11 cellular contexts compared by ENCODE assay signal in the genomic region with DNA sequence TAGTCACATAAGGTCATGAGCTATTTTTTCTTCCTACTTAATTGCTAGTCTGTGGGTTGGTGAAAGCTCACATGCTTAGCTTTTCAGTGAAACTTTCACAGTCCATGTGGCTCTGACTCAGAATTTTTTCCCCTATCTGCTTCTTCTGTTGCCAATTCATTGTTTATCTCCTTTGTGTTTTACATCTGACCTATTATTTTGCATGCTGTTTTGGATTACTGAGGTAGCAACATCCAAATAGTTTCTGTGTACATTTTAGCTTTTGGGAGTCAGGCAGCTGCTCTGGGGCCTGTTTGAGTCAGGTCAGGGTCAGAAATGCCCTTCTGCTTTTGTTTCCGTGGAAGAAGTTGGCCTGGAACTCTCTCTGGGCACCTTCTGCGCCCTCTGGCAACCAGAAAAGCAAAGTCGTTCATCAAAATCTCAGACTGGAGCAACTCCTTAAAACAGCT. TPM values are rescaled to one million over a fixed set of nuclear protein-coding genes. Genes with fewer than 3 reads are reported as not detected.
A peak's percentile ranks its signal among the peaks of the same experiment; 100 is the strongest.
DNase-seq lines count a peak whose midpoint lies in the region; ATAC-seq and TF ChIP-seq lines count a peak whose summit lies in the region.
"Had no signal": no experiment of that assay in that cellular context is flagged by ENCODE, and none has a peak within 500 bp of the region (broad histone marks: within the 10 kb centered on the region; RNA-seq: fewer than 3 reads in every experiment).

No MANE protein-coding gene starts in this region.

- no peak overlapping the region for H3K4ac ChIP-seq in IMR-90 (ENCODE audit: low read depth, low read length)

- DNase-seq in IMR-90 (peak; percentile 70), esophagus squamous epithelium (lab: John Stamatoyannopoulos, UW) (no peak), putamen (ENCODE audit: low spot score) (peak; percentile 7), NCI-H1436 (lab: John Stamatoyannopoulos, UW) (no peak), NCI-H2171 (lab: John Stamatoyannopoulos, UW) (no peak)
- DNase-seq in effector CD8-positive, alpha-beta T cell (lab: John Stamatoyannopoulos, UW) = no peak
- DNase-seq: effector memory CD8-positive, alpha-beta T cell; naive thymus-derived CD8-positive, alpha-beta T cell had no signal

- no peak overlapping the region for H4K91ac ChIP-seq in IMR-90 (ENCODE audit: insufficient read depth, low read depth, low read length)

- H3K4me2 ChIP-seq in IMR-90 (ENCODE audit: low read depth, low read length) = no peak overlapping the region; the same call in 1 of the 2 replicates

- H3K27me3 ChIP-seq in IMR-90 (ENCODE audit: control insufficient read depth, insufficient read depth, low read length) = peaks cover under 1% of the 10 kb centered on the region
- no peaks in the 10 kb centered on the region for H3K27me3 ChIP-seq in esophagus squamous epithelium

- no peak overlapping the region for H3K56ac ChIP-seq in IMR-90 (ENCODE audit: extremely low read depth, insufficient read depth, low read length)

- TF ChIP-seq POLR2A in IMR-90 (IDR thresholded peaks at IDR 0.05; ENCODE audit: low read depth, low read length) (no peak), esophagus squamous epithelium (IDR thresholded peaks at IDR 0.05) (no peak)

- WGBS in IMR-90 (ENCODE audit: extremely low coverage in 2 of 2, insufficient read length in 1 of 2), 2 experiments = no CpG with 5 or more reads among the region's 3 CpGs
- WGBS in esophagus squamous epithelium, 2 donors = 9 to 15% methylated on average over 3 of the region's 3 CpGs

- no peak overlapping the region for H3K23ac ChIP-seq in IMR-90 (ENCODE audit: low read depth, low read length)

- H3K18ac ChIP-seq in IMR-90 (ENCODE audit: low read depth, low read length) = no peak overlapping the region

- H4K20me1 ChIP-seq in IMR-90 (ENCODE audit: insufficient read depth, low read length) = peaks cover 3% of the 10 kb centered on the region; the same call in 1 of the 2 replicates

- H3K9ac ChIP-seq in IMR-90 (ENCODE audit: low read depth, low read length) = no peak overlapping the region

- H2BK20ac ChIP-seq in IMR-90 (ENCODE audit: low read depth, low read length) = no peak overlapping the region

- TF ChIP-seq RAD21 in IMR-90 (IDR thresholded peaks at IDR 0.05; ENCODE audit: low read length) = no peak

- no peak overlapping the region for H2BK15ac ChIP-seq in IMR-90 (ENCODE audit: low read depth, low read length)

- H3K9me3 ChIP-seq in IMR-90 (ENCODE audit: control insufficient read depth, insufficient read depth, low read length) (no peaks in the 10 kb centered on the region), esophagus squamous epithelium (peaks cover 0 to 7% (median 0%) of the 10 kb centered on the region in 3 donors)

- dilution Hi-C loops in IMR-90 (cut with HindIII; ENCODE audit: low sequenced_read_pairs, unreplicated experiment) = no loop called here

- no peak overlapping the region for H2BK5ac ChIP-seq in IMR-90 (ENCODE audit: low read depth, low read length, poor library complexity, severe bottlenecking)

- no peak overlapping the region for H2AFZ ChIP-seq in IMR-90 (replicated peaks; ENCODE audit: low read length, poor library complexity)

- intact Hi-C loops in IMR-90 (cut with micrococcal nuclease) = no loop called here
- intact Hi-C loops in esophagus squamous epithelium (cut with DNase I) = no loop called here

- no peak overlapping the region for H2AK9ac ChIP-seq in IMR-90 (replicated peaks; ENCODE audit: low read depth, low read length, poor library complexity)

- H3K4me3 ChIP-seq in IMR-90 (ENCODE audit: insufficient read depth, low read depth, low read length) (no peak overlapping the region), esophagus squamous epithelium (no peak overlapping the region)

- in situ Hi-C loops in IMR-90 (cut with MboI; ENCODE audit: low sequenced_read_pairs) = no loop called here

- TF ChIP-seq CTCF in IMR-90 (conservative IDR thresholded peaks at IDR 0.05; ENCODE audit: low read depth, low read length) (no peak), esophagus squamous epithelium (IDR thresholded peaks at IDR 0.05) (no peak)

- H3K79me1 ChIP-seq in IMR-90 (ENCODE audit: low read depth in 1 of 2, low read length in 2 of 2) = 0 out of 4 replicates have a peak, but pooled peaks cover 3 to 4% of the 10 kb centered on the region in 2 experiments

- H2BK120ac ChIP-seq in IMR-90 (ENCODE audit: low read depth, low read length) = no peak overlapping the region

- no TSS peak for BruUV-seq in IMR-90 (replicated peaks; lab: Mats Ljungman, UMichigan)

- H3K14ac ChIP-seq in IMR-90 (replicated peaks; ENCODE audit: low read depth, low read length) = no peak overlapping the region

- H3K4me1 ChIP-seq in IMR-90 (ENCODE audit: control insufficient read depth, insufficient read depth, low read length) = peaks cover 10% of the 10 kb centered on the region; the same call in 1 of the 2 replicates
- H3K4me1 ChIP-seq in esophagus squamous epithelium = peaks cover 0 to 61% (median 19%) of the 10 kb centered on the region in 3 donors

- ATAC-seq in GM18868 (IDR thresholded peaks at IDR 0.05; ENCODE audit: unreplicated experiment) = peak; percentile 79
- ATAC-seq in IMR-90 (ENCODE audit: low read depth) = peak; percentile 35
- ATAC-seq in GM19395 (IDR thresholded peaks at IDR 0.05; ENCODE audit: unreplicated experiment) = no peak
- ATAC-seq: effector memory CD8-positive, alpha-beta T cell; naive thymus-derived CD8-positive, alpha-beta T cell had no signal

- H3K27ac ChIP-seq in IMR-90 (ENCODE audit: insufficient read depth, low read length) (no peak overlapping the region), esophagus squamous epithelium (peak overlapping the region in 3 of 4 donors; percentile 37 to 68 (median 62))

- H2AK5ac ChIP-seq in IMR-90 (ENCODE audit: low read depth, low read length) = no peak overlapping the region

- no peak overlapping the region for H4K5ac ChIP-seq in IMR-90 (ENCODE audit: low read depth, low read length)

- POLR2A ChIA-PET in IMR-90 (lab: Charles Lee; ENCODE audit: unreplicated experiment) = no interaction called here

- H3K36me3 ChIP-seq in IMR-90 (ENCODE audit: control insufficient read depth, insufficient read depth, low read length) = no peaks in the 10 kb centered on the region
- H3K36me3 ChIP-seq in esophagus squamous epithelium = no peaks in the 10 kb centered on the region

- no peaks in the 10 kb centered on the region for H3K9me1 ChIP-seq in IMR-90 (ENCODE audit: insufficient read depth, low read length)

- CTCF ChIA-PET in IMR-90 (lab: Yijun Ruan, JAX) = interaction anchor here (0.8 to 1.7 kb wide), 2 partner anchors 15 to 18 kb away, joined by 3 to 6 read pairs; no protein-coding TSS in a partner anchor

- no peak overlapping the region for H4K8ac ChIP-seq in IMR-90 (ENCODE audit: low read depth in 2 of 2, low read length in 2 of 2)

TF ChIP-seq in IMR-90, 13 proteins besides CTCF, POLR2A, EP300 and RAD21:
- TF ChIP-seq MXI1 (IDR thresholded peaks at IDR 0.05; ENCODE audit: borderline replicate concordance, low read depth, low read length) = peak; percentile 69; the same call in 1 of the 2 replicates
- no peak for TF ChIP-seq MAZ (IDR thresholded peaks at IDR 0.05; ENCODE audit: borderline replicate concordance, low read depth, low read length)

RNA-seq across cellular contexts. Expression of gene ROR1, which starts 40.0 kb away (rescaled TPM):
- total RNA-seq in IMR-90 (2012; rRNA removed) (8.1 and 10.0 TPM in 2 replicates), esophagus squamous epithelium (10 to 100 TPM in 1 of 4 donors, 1 to 10 TPM in 3; 6.6 to 15.3 (median 9.4) TPM)
- polyA plus RNA-seq in IMR-90 (2012; rRNA removed) = 4.4 and 4.5 TPM in 2 replicates
- 1.6 and 3.2 TPM in 2 replicates for polyA plus RNA-seq in IMR-90 (2012; cell fraction: cytosol; rRNA removed)
- 1.6 and 2.6 TPM in 2 replicates for polyA plus RNA-seq in IMR-90 (2012; cell fraction: nucleus; rRNA removed; ENCODE audit: low replicate concordance)
- total RNA-seq: activated CD8-positive, alpha-beta memory T cell treated with anti-CD3 and anti-CD28 coated beads for 36 hours had no signal
- polyA plus RNA-seq: naive thymus-derived CD8-positive, alpha-beta T cell had no signal

Comparison
In these comparisons a context has a peak if more than half of its experiments do, and no peak if none do; other contexts are left out.
1. DNase-seq: peak in IMR-90 (single experiment) and putamen (single experiment); none in esophagus squamous epithelium (single experiment), effector CD8-positive, alpha-beta T cell (single experiment), NCI-H1436 (single experiment) and NCI-H2171 (single experiment).